In the genomic region with DNA sequence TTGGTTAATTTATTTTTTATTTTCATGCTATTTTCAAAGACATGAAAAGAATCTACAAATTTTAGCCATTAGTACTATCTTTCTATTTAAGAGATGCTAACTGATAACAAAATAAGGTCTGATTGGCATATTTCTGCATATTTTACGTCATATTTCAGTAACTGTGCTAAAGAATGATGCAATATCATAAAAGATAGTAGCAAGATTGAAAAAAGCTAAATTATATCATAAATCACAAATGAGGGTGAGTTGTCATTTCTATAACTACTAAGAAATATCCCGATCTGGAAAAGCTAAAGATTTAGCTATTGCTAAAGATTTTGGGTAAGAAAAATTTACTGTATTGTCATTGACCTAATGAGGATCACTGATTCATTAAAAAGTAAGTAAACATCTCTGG, we compare ENCODE assay signal across 1 cellular context.
TF ChIP-seq lines count a peak whose summit lies in the region.

No MANE protein-coding gene starts in this region.

TF ChIP-seq in K562, 482 proteins besides CTCF, POLR2A, EP300 and RAD21 (continued from another document):
- TF ChIP-seq, protein P1, sequence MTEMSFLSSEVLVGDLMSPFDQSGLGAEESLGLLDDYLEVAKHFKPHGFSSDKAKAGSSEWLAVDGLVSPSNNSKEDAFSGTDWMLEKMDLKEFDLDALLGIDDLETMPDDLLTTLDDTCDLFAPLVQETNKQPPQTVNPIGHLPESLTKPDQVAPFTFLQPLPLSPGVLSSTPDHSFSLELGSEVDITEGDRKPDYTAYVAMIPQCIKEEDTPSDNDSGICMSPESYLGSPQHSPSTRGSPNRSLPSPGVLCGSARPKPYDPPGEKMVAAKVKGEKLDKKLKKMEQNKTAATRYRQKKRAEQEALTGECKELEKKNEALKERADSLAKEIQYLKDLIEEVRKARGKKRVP (CRISPR knock-in tag; IDR thresholded peaks at IDR 0.05): peak; percentile 64; the same call in 1 of the 2 replicates
- TF ChIP-seq, protein P2, sequence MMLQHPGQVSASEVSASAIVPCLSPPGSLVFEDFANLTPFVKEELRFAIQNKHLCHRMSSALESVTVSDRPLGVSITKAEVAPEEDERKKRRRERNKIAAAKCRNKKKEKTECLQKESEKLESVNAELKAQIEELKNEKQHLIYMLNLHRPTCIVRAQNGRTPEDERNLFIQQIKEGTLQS (IDR thresholded peaks at IDR 0.05): peak; percentile 79
- TF ChIP-seq, protein P2 (CRISPR knock-in tag; conservative IDR thresholded peaks at IDR 0.05): no peak
TF ChIP-seq in K562: peak in this region for 8.
